ENCODE assay signal across 9 cellular contexts in the genomic region with DNA sequence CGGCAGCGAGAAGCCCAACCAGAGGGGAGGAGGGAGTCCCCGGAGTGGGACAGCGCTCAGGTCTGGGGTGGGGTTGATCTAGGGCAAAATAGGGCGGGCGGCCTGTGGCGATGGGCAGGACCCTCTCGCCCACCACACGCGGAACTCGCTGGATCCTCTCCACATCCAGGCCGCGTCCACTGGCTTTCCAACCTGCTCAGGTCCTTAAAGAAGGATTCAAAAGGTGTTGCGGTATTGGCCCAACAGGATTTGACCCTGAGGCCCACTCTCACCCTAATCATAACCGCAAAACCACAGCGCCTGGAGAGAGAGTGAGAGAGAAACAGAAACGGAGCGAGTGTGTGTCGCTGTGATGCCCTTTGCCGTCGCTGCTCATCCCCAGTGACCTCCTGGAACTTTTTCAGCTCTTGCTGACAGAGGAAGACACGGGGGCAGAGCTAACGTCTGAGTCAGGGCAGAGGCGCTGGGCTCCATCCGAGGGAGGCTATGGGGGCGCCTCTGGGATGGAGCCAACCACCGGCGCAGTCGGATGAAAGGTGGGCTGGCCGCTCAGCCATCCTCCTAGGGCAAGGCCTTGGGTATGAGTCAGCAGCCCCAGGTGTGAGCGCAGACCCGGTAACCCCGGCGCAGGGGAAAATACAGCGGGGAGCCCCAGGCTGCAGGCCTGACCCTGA. TPM values are rescaled to one million over a fixed set of nuclear protein-coding genes. Genes with fewer than 3 reads are reported as not detected.
DNase-seq lines count a peak whose midpoint lies in the region; ATAC-seq, FAIRE-seq and TF ChIP-seq lines count a peak whose summit lies in the region.
"Had no signal": no experiment of that assay in that cellular context is flagged by ENCODE, and none has a peak within 500 bp of the region (broad histone marks: within the 10 kb centered on the region; RNA-seq: fewer than 3 reads in every experiment).

No MANE protein-coding gene starts in this region.

- H2BK15ac ChIP-seq in neuronal stem cell (ENCODE audit: low read length): no peak overlapping the region

- H3K4me1 ChIP-seq in astrocyte (ENCODE audit: insufficient read depth, low read length): no peaks in the 10 kb centered on the region
- H3K4me1 ChIP-seq in neuronal stem cell (ENCODE audit: control insufficient read depth in 2 of 2, insufficient read depth in 1 of 2, low read depth in 1 of 2, low read length in 2 of 2): peaks cover 7 to 19% of the 10 kb centered on the region in 2 donors

- no CpG with 5 or more reads among the region's 35 CpGs for WGBS in neuronal stem cell (ENCODE audit: extremely low coverage in 2 of 2, insufficient read length in 2 of 2, insufficient replicate concordance in 1 of 2), 2 donors

- H3K23ac ChIP-seq in neuronal stem cell (ENCODE audit: low read depth, low read length, poor library complexity): peak overlapping the region; percentile 39

- ATAC-seq in GM18505 (IDR thresholded peaks at IDR 0.05; ENCODE audit: unreplicated experiment): no peak

- no peak overlapping the region for H2BK120ac ChIP-seq in neuronal stem cell (ENCODE audit: low read depth, low read length)

- peaks cover 4% of the 10 kb centered on the region for H3K9me3 Mint-ChIP-seq in astrocyte (ENCODE audit: unreplicated experiment)

- peaks cover 50% of the 10 kb centered on the region for H3K27me3 ChIP-seq in astrocyte (ENCODE audit: insufficient read depth, low read length)
- H3K27me3 ChIP-seq in neuronal stem cell (ENCODE audit: control insufficient read depth in 3 of 3, insufficient read depth in 3 of 3, low read depth in 1 of 3, low read length in 3 of 3): peaks cover 20 to 85% (median 75%) of the 10 kb centered on the region in 3 experiments

- no peak overlapping the region for H3K4me3 Mint-ChIP-seq in astrocyte (ENCODE audit: unreplicated experiment)

- H3K27ac Mint-ChIP-seq in astrocyte (ENCODE audit: unreplicated experiment): no peak overlapping the region

- H3K79me1 ChIP-seq in neuronal stem cell (ENCODE audit: low read depth, low read length): no peaks in the 10 kb centered on the region

- H4K8ac ChIP-seq in neuronal stem cell (ENCODE audit: low read depth, low read length): no peak overlapping the region

- FAIRE-seq in astrocyte (lab: Jason Lieb, UNC): no peak

- no peak overlapping the region for H3K27ac ChIP-seq in astrocyte (ENCODE audit: low read depth, low read length)
- peak overlapping the region; percentile 15 for H3K27ac ChIP-seq in neuronal stem cell (replicated peaks; ENCODE audit: low read length)
- H3K27ac ChIP-seq: epithelial cell of prostate had no signal

- H2AK5ac ChIP-seq in neuronal stem cell (ENCODE audit: low read depth, low read length): peak overlapping the region; percentile 42

- no peaks in the 10 kb centered on the region for H3K36me3 Mint-ChIP-seq in astrocyte (ENCODE audit: low read depth, unreplicated experiment)

- H4K20me1 ChIP-seq in astrocyte (ENCODE audit: insufficient read depth, low read length): no peaks in the 10 kb centered on the region

- H3K9me3 ChIP-seq in astrocyte (ENCODE audit: insufficient read depth, low read depth, low read length) (no peaks in the 10 kb centered on the region), neuronal stem cell (replicated peaks in 1 of 2; ENCODE audit: control insufficient read depth in 2 of 2, insufficient read depth in 1 of 2, low read depth in 1 of 2, low read length in 2 of 2) (no peaks in the 10 kb centered on the region)

- no peak overlapping the region for H3K4ac ChIP-seq in neuronal stem cell (ENCODE audit: low read length)

- H3K9ac ChIP-seq in astrocyte (ENCODE audit: low read length) (no peak overlapping the region), neuronal stem cell (ENCODE audit: low read depth, low read length, poor library complexity) (peak overlapping the region; percentile 32)

- DNase-seq in NB4 (ENCODE audit: low read depth) (peak; percentile 57), astrocyte (ENCODE audit: low read depth) (no peak), neuronal stem cell (ENCODE audit: low spot score) (no peak), SIG-M5 (lab: John Stamatoyannopoulos, UW) (no peak), LoVo (ENCODE audit: low spot score) (no peak), GM03348 (ENCODE audit: low spot score) (no peak), C1 segment of cervical spinal cord (lab: John Stamatoyannopoulos, UW) (no peak)

- TF ChIP-seq POLR2A in GM18505 (IDR thresholded peaks at IDR 0.05; ENCODE audit: borderline replicate concordance, extremely low read depth, insufficient read depth, insufficient read length): peak; percentile 33
- TF ChIP-seq POLR2A in NB4 (IDR thresholded peaks at IDR 0.05; ENCODE audit: extremely low read depth, insufficient read length): no peak

- H3K79me2 ChIP-seq in astrocyte (ENCODE audit: insufficient read depth, low read length): no peaks in the 10 kb centered on the region

- H3K4me2 ChIP-seq in astrocyte (ENCODE audit: low read length): peak overlapping the region; percentile 70
- H3K4me2 ChIP-seq in neuronal stem cell (ENCODE audit: insufficient read depth, low read length, poor library complexity, severe bottlenecking): peak overlapping the region; percentile 59

- no peak overlapping the region for H3K4me3 ChIP-seq in NB4 (ENCODE audit: low read depth, low read length)
- H3K4me3 ChIP-seq in astrocyte (ENCODE audit: insufficient read depth, low read depth, low read length): no peak overlapping the region
- peak overlapping the region in 1 of 2 donors; percentile 33 for H3K4me3 ChIP-seq in neuronal stem cell (ENCODE audit: low read length in 2 of 2)

- peaks cover 2% of the 10 kb centered on the region for H3K4me1 Mint-ChIP-seq in astrocyte (ENCODE audit: low read depth, unreplicated experiment)

- TF ChIP-seq CTCF in NB4 (IDR thresholded peaks at IDR 0.05; ENCODE audit: low read depth, low read length) (no peak), astrocyte (IDR thresholded peaks at IDR 0.05; ENCODE audit: insufficient read depth, low read depth, low read length) (no peak)

- no peak overlapping the region for H2BK5ac ChIP-seq in neuronal stem cell (ENCODE audit: low read length)

- H2AFZ ChIP-seq in astrocyte (ENCODE audit: low read depth, low read length) (no peak overlapping the region), neuronal stem cell (ENCODE audit: low read length) (peak overlapping the region; percentile 85)

- H3K36me3 ChIP-seq in astrocyte (ENCODE audit: insufficient read depth, low read length): no peaks in the 10 kb centered on the region
- no peaks in the 10 kb centered on the region for H3K36me3 ChIP-seq in neuronal stem cell (replicated peaks in 1 of 2; ENCODE audit: control insufficient read depth in 2 of 2, insufficient read depth in 2 of 2, low read length in 2 of 2)

- no peak overlapping the region for H4K91ac ChIP-seq in neuronal stem cell (ENCODE audit: low read depth, low read length, poor library complexity)

- peaks cover 51% of the 10 kb centered on the region for H3K27me3 Mint-ChIP-seq in astrocyte (ENCODE audit: low read depth, unreplicated experiment)

- no peak overlapping the region for H3K14ac ChIP-seq in neuronal stem cell (ENCODE audit: low read length)

- no peak overlapping the region for H2BK12ac ChIP-seq in neuronal stem cell (ENCODE audit: low read length)

- H3K18ac ChIP-seq in neuronal stem cell (ENCODE audit: low read length): peak overlapping the region; percentile 53

RNA-seq across cellular contexts. Expression of a gene that starts 16.7 kb away (rescaled TPM):
- total RNA-seq in astrocyte: 0.32 TPM in 1 of 2 replicates, not detected in the other
- 0.21 TPM for polyA plus RNA-seq in neuronal stem cell (2013, experiment 1 of 2)
- polyA plus RNA-seq in neuronal stem cell (2013, experiment 2 of 2): 0.10 TPM

RNA-seq across cellular contexts. Expression of a gene that starts 36.5 kb away (rescaled TPM):
- total RNA-seq in astrocyte: 11.3 and 12.0 TPM in 2 replicates
- polyA plus RNA-seq in neuronal stem cell (2013, experiment 1 of 2): 8.2 TPM
- 7.9 TPM for polyA plus RNA-seq in neuronal stem cell (2013, experiment 2 of 2)

RNA-seq across cellular contexts. Expression of a gene that starts 58.9 kb away (rescaled TPM):
- 13.2 and 15.4 TPM in 2 replicates for total RNA-seq in astrocyte
- 10.4 TPM for polyA plus RNA-seq in neuronal stem cell (2013, experiment 1 of 2)
- 9.9 TPM for polyA plus RNA-seq in neuronal stem cell (2013, experiment 2 of 2)
